In the genomic region with DNA sequence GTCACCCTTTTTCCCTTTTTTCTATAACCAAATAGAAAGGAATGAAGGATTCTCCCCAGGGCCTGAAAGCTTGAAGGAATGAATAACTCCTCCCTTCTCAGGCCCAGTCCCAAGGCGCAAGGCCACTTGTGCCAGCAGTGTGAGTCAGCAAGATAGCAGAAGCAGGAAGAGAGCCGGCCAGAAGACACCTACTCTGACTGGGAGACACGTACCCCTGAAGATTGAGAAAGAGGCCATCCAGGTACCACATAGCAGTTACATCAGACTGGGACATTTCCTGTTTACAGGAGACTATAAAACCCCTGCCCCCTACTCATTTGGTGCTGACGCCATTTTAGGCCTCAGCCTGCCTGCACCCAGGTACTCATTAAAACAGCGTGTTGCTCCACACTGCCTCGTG, we compare ENCODE assay signal across 10 cellular contexts.
DNase-seq lines count a peak whose midpoint lies in the region; ATAC-seq and TF ChIP-seq lines count a peak whose summit lies in the region.
"Had no signal": no experiment of that assay in that cellular context is flagged by ENCODE, and none has a peak within 500 bp of the region (broad histone marks: within the 10 kb centered on the region; RNA-seq: fewer than 3 reads in every experiment).

No MANE protein-coding gene starts in this region.

- H3K36me3 Mint-ChIP-seq in HFFc6 (ENCODE audit: low read depth) (peaks cover 14% of the 10 kb centered on the region), endothelial cell (ENCODE audit: low read depth, unreplicated experiment) (no peaks in the 10 kb centered on the region)

- H3K4me3 ChIP-seq in RWPE2 (ENCODE audit: severe bottlenecking) (no peak overlapping the region), stomach (no peak overlapping the region)
- H3K4me3 ChIP-seq: esophagus muscularis mucosa had no signal

- H3K27ac Mint-ChIP-seq in HFFc6 (peak overlapping the region; percentile 90), endothelial cell (ENCODE audit: unreplicated experiment) (no peak overlapping the region)

- H3K27me3 ChIP-seq in RWPE2 (ENCODE audit: insufficient read depth, poor library complexity, severe bottlenecking) (no peaks in the 10 kb centered on the region), stomach (no peaks in the 10 kb centered on the region)
- H3K27me3 ChIP-seq: esophagus muscularis mucosa had no signal

- TF ChIP-seq POLR2A in stomach (IDR thresholded peaks at IDR 0.05): no peak

- H3K36me3 ChIP-seq in RWPE2 (ENCODE audit: low read depth) (no peaks in the 10 kb centered on the region), stomach (no peaks in the 10 kb centered on the region)
- H3K36me3 ChIP-seq: esophagus muscularis mucosa, WERI-Rb-1 had no signal

- H3K9me3 ChIP-seq in RWPE2 (ENCODE audit: severe bottlenecking): no peaks in the 10 kb centered on the region
- peaks cover 0 to 6% (median 0%) of the 10 kb centered on the region in 4 donors for H3K9me3 ChIP-seq in stomach

- H3K4me3 Mint-ChIP-seq in HFFc6 (peak overlapping the region; percentile 16; the same call in 1 of the 2 replicates), endothelial cell (ENCODE audit: unreplicated experiment) (no peak overlapping the region)

- peaks cover 19% of the 10 kb centered on the region for H3K4me1 Mint-ChIP-seq in HFFc6 (ENCODE audit: low read depth)
- H3K4me1 Mint-ChIP-seq in endothelial cell (ENCODE audit: unreplicated experiment): no peaks in the 10 kb centered on the region

- no peaks in the 10 kb centered on the region; the same call in 1 of the 2 replicates for H3K27me3 Mint-ChIP-seq in HFFc6 (ENCODE audit: insufficient read depth)
- H3K27me3 Mint-ChIP-seq in endothelial cell (ENCODE audit: unreplicated experiment): no peaks in the 10 kb centered on the region

- WGBS in stomach, 5 donors: 62 to 74% (median 71%) methylated on average over 6 of the region's 6 CpGs

- TF ChIP-seq EP300 in stomach (IDR thresholded peaks at IDR 0.05): no peak

- no peak for TF ChIP-seq CTCF in HFFc6 (IDR thresholded peaks at IDR 0.05)
- TF ChIP-seq CTCF in RWPE2 (IDR thresholded peaks at IDR 0.05; ENCODE audit: poor library complexity, severe bottlenecking): no peak
- no peak for TF ChIP-seq CTCF in stomach (IDR thresholded peaks at IDR 0.05)
- no peak for TF ChIP-seq CTCF in endothelial cell (IDR thresholded peaks at IDR 0.05; ENCODE audit: unreplicated experiment)

- ATAC-seq in RWPE2 (ENCODE audit: low read depth): peak; percentile 75
- ATAC-seq in GM21619 (IDR thresholded peaks at IDR 0.05; ENCODE audit: unreplicated experiment): no peak

- DNase-seq in HFFc6 (peak; percentile 82), RWPE2 (ENCODE audit: low spot score) (no peak), fibroblast of gingiva (ENCODE audit: low read depth) (peak; percentile 71), stomach (peak; percentile 69), NCI-H1105 (lab: John Stamatoyannopoulos, UW) (no peak), endothelial cell (ENCODE audit: low spot score) (no peak)
- DNase-seq: NK-92 treated with Interleukin-12 subunit alpha and Interleukin-12 subunit beta, amount 100 ng/mL, for 24 hours; WERI-Rb-1 had no signal

- intact Hi-C loops in stomach (cut with DNase I; ENCODE audit: low total_unique reads): no loop called here

- peaks cover 7% of the 10 kb centered on the region for H3K4me1 ChIP-seq in RWPE2 (ENCODE audit: insufficient read depth, poor library complexity, severe bottlenecking)
- H3K4me1 ChIP-seq in stomach: no peaks in the 10 kb centered on the region

- H3K9me3 Mint-ChIP-seq in HFFc6 (peaks cover 6% of the 10 kb centered on the region), endothelial cell (ENCODE audit: unreplicated experiment) (no peaks in the 10 kb centered on the region)

- H3K27ac ChIP-seq in RWPE2 (ENCODE audit: poor library complexity, severe bottlenecking): peak overlapping the region; percentile 50
- no peak overlapping the region for H3K27ac ChIP-seq in stomach
- H3K27ac ChIP-seq: esophagus muscularis mucosa, WERI-Rb-1 had no signal

Comparison
In these comparisons a context has a peak if more than half of its experiments do, and no peak if none do; other contexts are left out.
1. DNase-seq: peak in HFFc6 (single experiment), fibroblast of gingiva (single experiment) and stomach (single experiment); none in RWPE2 (single experiment), NCI-H1105 (single experiment) and endothelial cell (single experiment).